ENCODE assay signal across 1 cellular context in the genomic region with DNA sequence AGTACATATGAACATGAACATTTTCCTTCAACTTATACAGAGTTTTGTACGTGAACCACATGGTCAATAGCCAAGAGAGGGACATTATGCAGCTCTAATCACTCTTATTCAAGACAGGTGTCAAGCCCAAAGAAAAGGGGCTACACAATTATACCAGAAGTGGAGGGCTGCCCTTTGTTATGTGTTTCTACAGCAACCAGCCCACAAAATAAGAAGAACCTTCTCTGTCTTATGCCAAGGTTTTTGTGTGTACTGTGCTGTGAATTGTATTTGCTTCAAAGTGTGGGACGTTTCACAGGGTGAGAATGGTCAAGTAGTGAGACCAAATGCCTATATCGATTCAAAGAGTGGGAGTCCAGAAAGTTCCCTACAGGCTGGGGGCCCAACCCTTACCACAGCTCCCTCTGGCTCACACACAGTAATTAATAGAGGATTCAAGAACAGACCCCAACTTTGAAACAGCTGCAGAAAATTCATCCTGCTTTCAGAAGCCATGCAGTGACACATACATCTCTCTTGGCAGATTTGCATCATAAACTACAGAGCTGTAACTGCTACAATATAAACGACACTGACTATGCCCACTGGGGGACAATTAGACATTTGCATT.
TF ChIP-seq lines count a peak whose summit lies in the region.

No MANE protein-coding gene starts in this region.

TF ChIP-seq in WTC11, 78 proteins besides CTCF, POLR2A, EP300 and RAD21 (continued from another document):
- TF ChIP-seq HMGXB4 (CRISPR knock-in tag; IDR thresholded peaks at IDR 0.05) = no peak
- no peak for TF ChIP-seq ZNF416 (CRISPR knock-in tag; IDR thresholded peaks at IDR 0.05)
- TF ChIP-seq, protein P1, sequence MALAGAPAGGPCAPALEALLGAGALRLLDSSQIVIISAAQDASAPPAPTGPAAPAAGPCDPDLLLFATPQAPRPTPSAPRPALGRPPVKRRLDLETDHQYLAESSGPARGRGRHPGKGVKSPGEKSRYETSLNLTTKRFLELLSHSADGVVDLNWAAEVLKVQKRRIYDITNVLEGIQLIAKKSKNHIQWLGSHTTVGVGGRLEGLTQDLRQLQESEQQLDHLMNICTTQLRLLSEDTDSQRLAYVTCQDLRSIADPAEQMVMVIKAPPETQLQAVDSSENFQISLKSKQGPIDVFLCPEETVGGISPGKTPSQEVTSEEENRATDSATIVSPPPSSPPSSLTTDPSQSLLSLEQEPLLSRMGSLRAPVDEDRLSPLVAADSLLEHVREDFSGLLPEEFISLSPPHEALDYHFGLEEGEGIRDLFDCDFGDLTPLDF (CRISPR knock-in tag; IDR thresholded peaks at IDR 0.05) = no peak
- TF ChIP-seq AR (CRISPR knock-in tag; IDR thresholded peaks at IDR 0.05) = no peak
- no peak for TF ChIP-seq ZNF317 (CRISPR knock-in tag; IDR thresholded peaks at IDR 0.05; ENCODE audit: borderline replicate concordance, low read depth)
- no peak for TF ChIP-seq ZBTB21 (CRISPR knock-in tag; IDR thresholded peaks at IDR 0.05; ENCODE audit: borderline replicate concordance)
- TF ChIP-seq NR2C2 (CRISPR knock-in tag; IDR thresholded peaks at IDR 0.05) = no peak
- TF ChIP-seq, protein P2, sequence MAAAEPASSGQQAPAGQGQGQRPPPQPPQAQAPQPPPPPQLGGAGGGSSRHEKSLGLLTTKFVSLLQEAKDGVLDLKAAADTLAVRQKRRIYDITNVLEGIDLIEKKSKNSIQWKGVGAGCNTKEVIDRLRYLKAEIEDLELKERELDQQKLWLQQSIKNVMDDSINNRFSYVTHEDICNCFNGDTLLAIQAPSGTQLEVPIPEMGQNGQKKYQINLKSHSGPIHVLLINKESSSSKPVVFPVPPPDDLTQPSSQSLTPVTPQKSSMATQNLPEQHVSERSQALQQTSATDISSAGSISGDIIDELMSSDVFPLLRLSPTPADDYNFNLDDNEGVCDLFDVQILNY (CRISPR knock-in tag; IDR thresholded peaks at IDR 0.05) = no peak
- TF ChIP-seq ZNF219 (CRISPR knock-in tag; IDR thresholded peaks at IDR 0.05; ENCODE audit: borderline replicate concordance) = no peak
- TF ChIP-seq FOXP1 (CRISPR knock-in tag; IDR thresholded peaks at IDR 0.05; ENCODE audit: borderline replicate concordance) = no peak
- TF ChIP-seq, protein P3, sequence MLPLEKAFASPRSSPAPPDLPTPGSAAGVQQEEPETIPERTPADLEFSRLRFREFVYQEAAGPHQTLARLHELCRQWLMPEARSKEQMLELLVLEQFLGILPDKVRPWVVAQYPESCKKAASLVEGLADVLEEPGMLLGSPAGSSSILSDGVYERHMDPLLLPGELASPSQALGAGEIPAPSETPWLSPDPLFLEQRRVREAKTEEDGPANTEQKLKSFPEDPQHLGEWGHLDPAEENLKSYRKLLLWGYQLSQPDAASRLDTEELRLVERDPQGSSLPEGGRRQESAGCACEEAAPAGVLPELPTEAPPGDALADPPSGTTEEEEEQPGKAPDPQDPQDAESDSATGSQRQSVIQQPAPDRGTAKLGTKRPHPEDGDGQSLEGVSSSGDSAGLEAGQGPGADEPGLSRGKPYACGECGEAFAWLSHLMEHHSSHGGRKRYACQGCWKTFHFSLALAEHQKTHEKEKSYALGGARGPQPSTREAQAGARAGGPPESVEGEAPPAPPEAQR (CRISPR knock-in tag; IDR thresholded peaks at IDR 0.05) = no peak
- no peak for TF ChIP-seq TCF7 (CRISPR knock-in tag; IDR thresholded peaks at IDR 0.05; ENCODE audit: low read depth)
- no peak for TF ChIP-seq ZNF396 (CRISPR knock-in tag; IDR thresholded peaks at IDR 0.05; ENCODE audit: borderline replicate concordance)
- TF ChIP-seq, protein P4, sequence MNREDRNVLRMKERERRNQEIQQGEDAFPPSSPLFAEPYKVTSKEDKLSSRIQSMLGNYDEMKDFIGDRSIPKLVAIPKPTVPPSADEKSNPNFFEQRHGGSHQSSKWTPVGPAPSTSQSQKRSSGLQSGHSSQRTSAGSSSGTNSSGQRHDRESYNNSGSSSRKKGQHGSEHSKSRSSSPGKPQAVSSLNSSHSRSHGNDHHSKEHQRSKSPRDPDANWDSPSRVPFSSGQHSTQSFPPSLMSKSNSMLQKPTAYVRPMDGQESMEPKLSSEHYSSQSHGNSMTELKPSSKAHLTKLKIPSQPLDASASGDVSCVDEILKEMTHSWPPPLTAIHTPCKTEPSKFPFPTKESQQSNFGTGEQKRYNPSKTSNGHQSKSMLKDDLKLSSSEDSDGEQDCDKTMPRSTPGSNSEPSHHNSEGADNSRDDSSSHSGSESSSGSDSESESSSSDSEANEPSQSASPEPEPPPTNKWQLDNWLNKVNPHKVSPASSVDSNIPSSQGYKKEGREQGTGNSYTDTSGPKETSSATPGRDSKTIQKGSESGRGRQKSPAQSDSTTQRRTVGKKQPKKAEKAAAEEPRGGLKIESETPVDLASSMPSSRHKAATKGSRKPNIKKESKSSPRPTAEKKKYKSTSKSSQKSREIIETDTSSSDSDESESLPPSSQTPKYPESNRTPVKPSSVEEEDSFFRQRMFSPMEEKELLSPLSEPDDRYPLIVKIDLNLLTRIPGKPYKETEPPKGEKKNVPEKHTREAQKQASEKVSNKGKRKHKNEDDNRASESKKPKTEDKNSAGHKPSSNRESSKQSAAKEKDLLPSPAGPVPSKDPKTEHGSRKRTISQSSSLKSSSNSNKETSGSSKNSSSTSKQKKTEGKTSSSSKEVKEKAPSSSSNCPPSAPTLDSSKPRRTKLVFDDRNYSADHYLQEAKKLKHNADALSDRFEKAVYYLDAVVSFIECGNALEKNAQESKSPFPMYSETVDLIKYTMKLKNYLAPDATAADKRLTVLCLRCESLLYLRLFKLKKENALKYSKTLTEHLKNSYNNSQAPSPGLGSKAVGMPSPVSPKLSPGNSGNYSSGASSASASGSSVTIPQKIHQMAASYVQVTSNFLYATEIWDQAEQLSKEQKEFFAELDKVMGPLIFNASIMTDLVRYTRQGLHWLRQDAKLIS (CRISPR knock-in tag; IDR thresholded peaks at IDR 0.05; ENCODE audit: borderline replicate concordance) = no peak
- TF ChIP-seq, protein P5, sequence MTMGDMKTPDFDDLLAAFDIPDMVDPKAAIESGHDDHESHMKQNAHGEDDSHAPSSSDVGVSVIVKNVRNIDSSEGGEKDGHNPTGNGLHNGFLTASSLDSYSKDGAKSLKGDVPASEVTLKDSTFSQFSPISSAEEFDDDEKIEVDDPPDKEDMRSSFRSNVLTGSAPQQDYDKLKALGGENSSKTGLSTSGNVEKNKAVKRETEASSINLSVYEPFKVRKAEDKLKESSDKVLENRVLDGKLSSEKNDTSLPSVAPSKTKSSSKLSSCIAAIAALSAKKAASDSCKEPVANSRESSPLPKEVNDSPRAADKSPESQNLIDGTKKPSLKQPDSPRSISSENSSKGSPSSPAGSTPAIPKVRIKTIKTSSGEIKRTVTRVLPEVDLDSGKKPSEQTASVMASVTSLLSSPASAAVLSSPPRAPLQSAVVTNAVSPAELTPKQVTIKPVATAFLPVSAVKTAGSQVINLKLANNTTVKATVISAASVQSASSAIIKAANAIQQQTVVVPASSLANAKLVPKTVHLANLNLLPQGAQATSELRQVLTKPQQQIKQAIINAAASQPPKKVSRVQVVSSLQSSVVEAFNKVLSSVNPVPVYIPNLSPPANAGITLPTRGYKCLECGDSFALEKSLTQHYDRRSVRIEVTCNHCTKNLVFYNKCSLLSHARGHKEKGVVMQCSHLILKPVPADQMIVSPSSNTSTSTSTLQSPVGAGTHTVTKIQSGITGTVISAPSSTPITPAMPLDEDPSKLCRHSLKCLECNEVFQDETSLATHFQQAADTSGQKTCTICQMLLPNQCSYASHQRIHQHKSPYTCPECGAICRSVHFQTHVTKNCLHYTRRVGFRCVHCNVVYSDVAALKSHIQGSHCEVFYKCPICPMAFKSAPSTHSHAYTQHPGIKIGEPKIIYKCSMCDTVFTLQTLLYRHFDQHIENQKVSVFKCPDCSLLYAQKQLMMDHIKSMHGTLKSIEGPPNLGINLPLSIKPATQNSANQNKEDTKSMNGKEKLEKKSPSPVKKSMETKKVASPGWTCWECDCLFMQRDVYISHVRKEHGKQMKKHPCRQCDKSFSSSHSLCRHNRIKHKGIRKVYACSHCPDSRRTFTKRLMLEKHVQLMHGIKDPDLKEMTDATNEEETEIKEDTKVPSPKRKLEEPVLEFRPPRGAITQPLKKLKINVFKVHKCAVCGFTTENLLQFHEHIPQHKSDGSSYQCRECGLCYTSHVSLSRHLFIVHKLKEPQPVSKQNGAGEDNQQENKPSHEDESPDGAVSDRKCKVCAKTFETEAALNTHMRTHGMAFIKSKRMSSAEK (CRISPR knock-in tag; IDR thresholded peaks at IDR 0.05; ENCODE audit: borderline replicate concordance) = no peak
